ENCODE assay signal across 22 cellular contexts in genomic region chr13:48042889-48043288, GRCh38. TPM values are rescaled to one million over a fixed set of nuclear protein-coding genes. Genes with fewer than 3 reads are reported as not detected.
A peak's percentile ranks its signal among the peaks of the same experiment; 100 is the strongest.
DNase-seq lines count a peak whose midpoint lies in the region; ATAC-seq and TF ChIP-seq lines count a peak whose summit lies in the region.
"Had no signal": no experiment of that assay in that cellular context is flagged by ENCODE, and none has a peak within 500 bp of the region (broad histone marks: within the 10 kb centered on the region; RNA-seq: fewer than 3 reads in every experiment).

No MANE protein-coding gene starts in this region.

- intact Hi-C loops in CD8-positive, alpha-beta T cell (cut with DNase I, micrococcal nuclease) = no loop called here
- intact Hi-C loops in testis (cut with DNase I; ENCODE audit: low total_unique reads) = no loop called here

- H3K36me3 Mint-ChIP-seq in T-helper 2 cell treated with Interferon-gamma antibody and Interleukin-4, amounts not matched to agents 5 μg/mL and 100 μg/mL, for 36 hours (ENCODE audit: low read depth) = peaks cover 47% of the 10 kb centered on the region
- H3K36me3 Mint-ChIP-seq in CD8-positive, alpha-beta T cell = peaks cover 36% of the 10 kb centered on the region
- H3K36me3 Mint-ChIP-seq in activated T-helper 17 cell treated with anti-CD3 and anti-CD28 coated beads, Interleukin-2, amount 50 U/mL, for 72 hours (ENCODE audit: low read depth) = peaks cover 51% of the 10 kb centered on the region

- no peak for TF ChIP-seq POLR2A in testis (IDR thresholded peaks at IDR 0.05)

- H3K4me3 Mint-ChIP-seq in T-helper 2 cell treated with Interferon-gamma antibody and Interleukin-4, amounts not matched to agents 5 μg/mL and 100 μg/mL, for 36 hours = no peak overlapping the region
- H3K4me3 Mint-ChIP-seq in CD8-positive, alpha-beta T cell = no peak overlapping the region
- H3K4me3 Mint-ChIP-seq in activated T-helper 17 cell treated with anti-CD3 and anti-CD28 coated beads, Interleukin-2, amount 50 U/mL, for 72 hours = peak overlapping the region; percentile 63
- H3K4me3 Mint-ChIP-seq: endodermal cell had no signal

- no peaks in the 10 kb centered on the region for H3K9me3 ChIP-seq in CD8-positive, alpha-beta T cell (ENCODE audit: low read length)
- H3K9me3 ChIP-seq in mucosa of rectum (ENCODE audit: control insufficient read depth in 2 of 2, low read length in 2 of 2) = no peaks in the 10 kb centered on the region
- H3K9me3 ChIP-seq in testis = no peaks in the 10 kb centered on the region
- H3K9me3 ChIP-seq: ascending aorta, BLaER1, SJSA1, upper lobe of left lung had no signal

- peaks cover 12% of the 10 kb centered on the region for H3K4me1 ChIP-seq in CD8-positive, alpha-beta T cell (ENCODE audit: insufficient read depth, low read length)
- peaks cover 5 to 43% of the 10 kb centered on the region in 2 donors for H3K4me1 ChIP-seq in mucosa of rectum (ENCODE audit: control insufficient read depth in 2 of 2, insufficient read depth in 2 of 2, low read length in 2 of 2)
- no peaks in the 10 kb centered on the region for H3K4me1 ChIP-seq in testis

- POLR2A ChIA-PET in CD8-positive, alpha-beta T cell (lab: Charles Lee) = no interaction called here

- peak overlapping the region; percentile 60 for H3K27ac Mint-ChIP-seq in T-helper 2 cell treated with Interferon-gamma antibody and Interleukin-4, amounts not matched to agents 5 μg/mL and 100 μg/mL, for 36 hours
- peak overlapping the region; percentile 45 for H3K27ac Mint-ChIP-seq in CD8-positive, alpha-beta T cell
- peak overlapping the region; percentile 88 for H3K27ac Mint-ChIP-seq in activated T-helper 17 cell treated with anti-CD3 and anti-CD28 coated beads, Interleukin-2, amount 50 U/mL, for 72 hours
- H3K27ac Mint-ChIP-seq: endodermal cell had no signal

- no peak for TF ChIP-seq CTCF in CD8-positive, alpha-beta T cell (IDR thresholded peaks at IDR 0.05)
- TF ChIP-seq CTCF in testis (IDR thresholded peaks at IDR 0.05) = no peak

- no peak for ATAC-seq in CD8-positive, alpha-beta T cell
- ATAC-seq in activated T-helper 17 cell treated with anti-CD3 and anti-CD28 coated beads, Interleukin-2, amount 50 U/mL, for 72 hours (replicated peaks) = no peak
- ATAC-seq: right cardiac atrium had no signal

- H3K27ac ChIP-seq in CD8-positive, alpha-beta T cell (ENCODE audit: low read depth, low read length) = no peak overlapping the region
- H3K27ac ChIP-seq in mucosa of rectum (ENCODE audit: low read depth in 2 of 2, low read length in 2 of 2) = peak overlapping the region; percentile 56 to 67
- no peak overlapping the region for H3K27ac ChIP-seq in testis
- H3K27ac ChIP-seq: BLaER1, SJSA1, upper lobe of left lung had no signal

- H3K9ac ChIP-seq in mucosa of rectum (ENCODE audit: low read depth in 1 of 2, low read length in 2 of 2) = no peak overlapping the region
- H3K9ac ChIP-seq: BLaER1 had no signal

- DNase-seq in T-helper 2 cell treated with Interferon-gamma antibody and Interleukin-4, amounts not matched to agents 5 μg/mL and 100 μg/mL, for 36 hours (ENCODE audit: low spot score) = no peak
- no peak for DNase-seq in T-helper 2 cell
- DNase-seq in CD8-positive, alpha-beta T cell = no peak
- DNase-seq in testis = no peak
- DNase-seq in NK-92 treated with Interleukin-12 subunit alpha and Interleukin-12 subunit beta, amount 100 ng/mL, for 24 hours (lab: John Stamatoyannopoulos, UW) = no peak
- no peak for DNase-seq in iPS-NIHi7 (ENCODE audit: extremely low spot score)
- DNase-seq: activated CD4-positive, alpha-beta T cell treated with anti-CD3 and anti-CD28 coated beads, Interleukin-2, amount 50 U/mL, for 1 hour; DMS 273 treated with DMSO at 0.1 percent for 48 hours; endodermal cell; KG1; NCI-H1930; NCI-H226; NCI-H82; PC-9; right cardiac atrium; stimulated activated naive CD4-positive, alpha-beta T cell treated with Interleukin-2 at 50 U/mL for 16 hours; upper lobe of left lung had no signal

- no peaks in the 10 kb centered on the region for H3K9me3 Mint-ChIP-seq in T-helper 2 cell treated with Interferon-gamma antibody and Interleukin-4, amounts not matched to agents 5 μg/mL and 100 μg/mL, for 36 hours
- no peaks in the 10 kb centered on the region for H3K9me3 Mint-ChIP-seq in CD8-positive, alpha-beta T cell
- H3K9me3 Mint-ChIP-seq in activated T-helper 17 cell treated with anti-CD3 and anti-CD28 coated beads, Interleukin-2, amount 50 U/mL, for 72 hours = no peaks in the 10 kb centered on the region

- no peaks in the 10 kb centered on the region for H3K27me3 ChIP-seq in CD8-positive, alpha-beta T cell (ENCODE audit: insufficient read depth, low read length)
- H3K27me3 ChIP-seq in mucosa of rectum (ENCODE audit: control insufficient read depth in 2 of 2, insufficient read depth in 2 of 2, low read length in 2 of 2) (no peaks in the 10 kb centered on the region), testis (no peaks in the 10 kb centered on the region)
- H3K27me3 ChIP-seq: ascending aorta, BLaER1, SJSA1, upper lobe of left lung had no signal

- CTCF ChIA-PET in CD8-positive, alpha-beta T cell (lab: Charles Lee) = interaction anchor here (1.3 kb wide), 1 partner anchor 52 kb away, joined by 4 read pairs; the partner anchor contains the start of gene MED4

- H3K27me3 Mint-ChIP-seq in T-helper 2 cell treated with Interferon-gamma antibody and Interleukin-4, amounts not matched to agents 5 μg/mL and 100 μg/mL, for 36 hours (ENCODE audit: low read depth) = no peaks in the 10 kb centered on the region
- H3K27me3 Mint-ChIP-seq in CD8-positive, alpha-beta T cell (ENCODE audit: low read depth) = no peaks in the 10 kb centered on the region
- no peaks in the 10 kb centered on the region for H3K27me3 Mint-ChIP-seq in activated T-helper 17 cell treated with anti-CD3 and anti-CD28 coated beads, Interleukin-2, amount 50 U/mL, for 72 hours

- H3K36me3 ChIP-seq in CD8-positive, alpha-beta T cell (ENCODE audit: insufficient read depth, low read length) = no peaks in the 10 kb centered on the region
- H3K36me3 ChIP-seq in mucosa of rectum (ENCODE audit: control insufficient read depth in 2 of 2, insufficient read depth in 2 of 2, low read length in 2 of 2) (peaks cover 3 to 9% of the 10 kb centered on the region in 2 donors), testis (ENCODE audit: low read depth, missing control alignments) (no peaks in the 10 kb centered on the region)

- H3K4me1 Mint-ChIP-seq in T-helper 2 cell treated with Interferon-gamma antibody and Interleukin-4, amounts not matched to agents 5 μg/mL and 100 μg/mL, for 36 hours (ENCODE audit: low read depth) = peaks cover 38% of the 10 kb centered on the region
- H3K4me1 Mint-ChIP-seq in CD8-positive, alpha-beta T cell (ENCODE audit: low read depth) = peaks cover 25% of the 10 kb centered on the region
- peaks cover 21% of the 10 kb centered on the region for H3K4me1 Mint-ChIP-seq in activated T-helper 17 cell treated with anti-CD3 and anti-CD28 coated beads, Interleukin-2, amount 50 U/mL, for 72 hours

- 100% methylated on average over 2 of the region's 2 CpGs for WGBS in testis, 2 donors

- H3K4me3 ChIP-seq in CD8-positive, alpha-beta T cell (ENCODE audit: low read depth, low read length) = no peak overlapping the region
- H3K4me3 ChIP-seq in mucosa of rectum (ENCODE audit: low read length in 2 of 2) (no peak overlapping the region), testis (no peak overlapping the region)
- H3K4me3 ChIP-seq: ascending aorta, BLaER1, PC-9, SJSA1, upper lobe of left lung had no signal

RNA-seq across cellular contexts. Expression of gene NUDT15, which starts 5.4 kb away (rescaled TPM):
- total RNA-seq in CD8-positive, alpha-beta T cell = 10 to 100 TPM; 23.8 to 24.9 TPM
- total RNA-seq in activated T-helper 17 cell treated with anti-CD3 and anti-CD28 coated beads, Interleukin-2, amount 50 U/mL, for 72 hours = 10 to 100 TPM; 20.1 to 28.1 TPM
- 10 to 100 TPM; 11.1 to 12.3 TPM for total RNA-seq in testis
- 16.9 TPM for polyA plus RNA-seq in testis (ENCODE audit: insufficient read depth, low read depth, low replicate concordance)

RNA-seq across cellular contexts. Expression of gene SUCLA2, which starts 41.8 kb away (rescaled TPM):
- total RNA-seq in CD8-positive, alpha-beta T cell = 10 to 100 TPM; 20.8 to 22.9 TPM
- 10 to 100 TPM; 30.5 to 43.8 TPM for total RNA-seq in activated T-helper 17 cell treated with anti-CD3 and anti-CD28 coated beads, Interleukin-2, amount 50 U/mL, for 72 hours
- total RNA-seq in testis = 10 to 100 TPM; 41.5 to 50.0 TPM
- polyA plus RNA-seq in testis (ENCODE audit: insufficient read depth, low read depth, low replicate concordance) = 32.7 TPM

RNA-seq across cellular contexts. Expression of gene MED4, which starts 52.0 kb away (rescaled TPM):
- 10 to 100 TPM; 60.8 to 63.6 TPM for total RNA-seq in CD8-positive, alpha-beta T cell
- 10 to 100 TPM; 42.0 to 58.9 TPM for total RNA-seq in activated T-helper 17 cell treated with anti-CD3 and anti-CD28 coated beads, Interleukin-2, amount 50 U/mL, for 72 hours
- total RNA-seq in testis = 10 to 100 TPM; 55.3 to 58.2 TPM
- polyA plus RNA-seq in testis (ENCODE audit: insufficient read depth, low read depth, low replicate concordance) = 111 TPM

Comparison
In these comparisons a context has a peak if more than half of its experiments do, and no peak if none do; other contexts are left out.
1. H3K27ac ChIP-seq: peak in mucosa of rectum (2 of 2); none in CD8-positive, alpha-beta T cell (single experiment) and testis (0 of 2).
2. Peak in every context shown above with its lines, with median percentiles within 50 percentile points of each other: H3K27ac Mint-ChIP-seq.